In the genomic region with DNA sequence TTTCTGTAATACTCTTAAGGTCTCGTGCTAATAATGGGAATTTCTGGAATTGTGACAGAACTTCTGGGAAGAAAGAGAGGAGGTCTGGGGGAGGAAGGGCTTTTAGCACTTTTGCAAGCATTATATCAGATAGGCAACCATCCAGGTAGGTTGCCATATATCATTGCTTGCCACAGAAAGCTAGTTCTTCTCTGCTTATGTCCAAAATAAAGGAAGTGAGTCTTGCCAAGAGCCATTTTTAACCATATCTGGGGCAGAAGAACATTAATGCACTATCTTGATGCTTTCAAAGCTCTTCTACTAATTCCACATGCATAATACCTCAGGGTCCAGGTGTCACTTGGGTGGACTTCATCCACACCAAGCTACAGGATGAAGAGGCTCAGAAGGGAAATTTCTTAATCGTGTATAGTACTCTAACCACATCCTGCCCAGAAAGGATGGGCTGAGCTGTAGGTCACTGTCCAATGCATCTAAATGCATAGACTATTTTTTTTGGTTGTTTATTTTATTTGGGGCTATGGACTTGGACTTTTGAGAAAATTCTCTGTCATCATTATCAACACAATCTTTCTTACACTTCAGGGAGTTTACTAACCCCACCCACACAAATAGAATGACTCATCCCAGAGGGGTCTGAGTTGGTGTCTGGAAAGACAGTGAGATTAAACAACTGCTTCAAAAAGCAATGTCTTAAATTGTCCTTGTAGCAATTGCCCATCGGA, we compare ENCODE assay signal across 9 cellular contexts.
DNase-seq lines count a peak whose midpoint lies in the region; ATAC-seq and TF ChIP-seq lines count a peak whose summit lies in the region.
"Had no signal": no experiment of that assay in that cellular context is flagged by ENCODE, and none has a peak within 500 bp of the region (broad histone marks: within the 10 kb centered on the region; RNA-seq: fewer than 3 reads in every experiment).

No MANE protein-coding gene starts in this region.

- no peaks in the 10 kb centered on the region for H3K9me2 ChIP-seq in neural cell (ENCODE audit: insufficient read depth, low read length)

- peak overlapping the region; percentile 79 for H3K27ac ChIP-seq in neural cell (ENCODE audit: low read length)
- no peak overlapping the region for H3K27ac ChIP-seq in heart left ventricle
- no peak overlapping the region for H3K27ac ChIP-seq in left ventricle myocardium inferior (replicated peaks)

- no peak overlapping the region for H3K4me2 ChIP-seq in neural cell (ENCODE audit: low read length)

- H3K36me3 ChIP-seq in neural cell (ENCODE audit: insufficient read depth, low read length) (no peaks in the 10 kb centered on the region), heart left ventricle (no peaks in the 10 kb centered on the region), left ventricle myocardium inferior (no peaks in the 10 kb centered on the region)

- ATAC-seq in HG02588 (IDR thresholded peaks at IDR 0.05; ENCODE audit: unreplicated experiment): peak; percentile 44
- ATAC-seq in heart left ventricle: no peak

- no peaks in the 10 kb centered on the region for H3F3A ChIP-seq in neural cell (ENCODE audit: insufficient read depth, low read length, poor library complexity, severe bottlenecking)

- no peak for TF ChIP-seq CTCF in neural cell (IDR thresholded peaks at IDR 0.05; ENCODE audit: poor library complexity, severe bottlenecking)
- no peak for TF ChIP-seq CTCF in heart left ventricle (IDR thresholded peaks at IDR 0.05)
- TF ChIP-seq CTCF in left ventricle myocardium inferior (IDR thresholded peaks at IDR 0.05; ENCODE audit: borderline replicate concordance): no peak

- H3K9ac ChIP-seq in neural cell (ENCODE audit: low read length): peak overlapping the region; percentile 32

- H3K4me3 ChIP-seq in neural cell (ENCODE audit: low read length) (peak overlapping the region; percentile 36), heart left ventricle (no peak overlapping the region), left ventricle myocardium inferior (no peak overlapping the region)

- DNase-seq in activated CD4-positive, alpha-beta T cell treated with anti-CD3 and anti-CD28 coated beads for 4 hours: peak; percentile 59 to 63
- DNase-seq in activated CD4-positive, alpha-beta T cell treated with anti-CD3 and anti-CD28 coated beads, Interleukin-2, amount 50 U/mL, for 48 hours: no peak
- DNase-seq in MV-4-11 (lab: John Stamatoyannopoulos, UW) (peak; percentile 57), mesenteric fat pad (ENCODE audit: low spot score) (no peak), heart left ventricle (no peak), left ventricle myocardium inferior (no peak)
- DNase-seq: activated naive CD8-positive, alpha-beta T cell treated with anti-CD3 and anti-CD28 coated beads, Interleukin-2, amount 10 ng/mL, durations not matched to agents 7 days and 5 days had no signal

- no peak for TF ChIP-seq EP300 in neural cell (conservative IDR thresholded peaks at IDR 0.05; ENCODE audit: poor library complexity, severe bottlenecking)

- H3K4me1 ChIP-seq in heart left ventricle (peaks cover 0 to 24% (median 0%) of the 10 kb centered on the region in 12 donors), left ventricle myocardium inferior (peaks cover 4% of the 10 kb centered on the region)

- WGBS in heart left ventricle, 4 donors: 51 to 71% (median 66%) methylated on average over 3 of the region's 3 CpGs

- H3K27me3 ChIP-seq in neural cell (ENCODE audit: insufficient read depth, low read depth, low read length) (no peaks in the 10 kb centered on the region), heart left ventricle (peaks cover 0 to 3% (median 0%) of the 10 kb centered on the region in 9 donors), left ventricle myocardium inferior (ENCODE audit: low read depth) (peaks cover 25% of the 10 kb centered on the region)

- no peak overlapping the region for H2AFZ ChIP-seq in neural cell (ENCODE audit: low read depth, low read length)

- H3K9me3 ChIP-seq in neural cell (ENCODE audit: low read length) (no peaks in the 10 kb centered on the region), heart left ventricle (no peaks in the 10 kb centered on the region), left ventricle myocardium inferior (replicated peaks) (no peaks in the 10 kb centered on the region)

- H3K79me2 ChIP-seq in neural cell (replicated peaks; ENCODE audit: insufficient read depth, low read length): no peaks in the 10 kb centered on the region

- no peak for TF ChIP-seq RAD21 in neural cell (conservative IDR thresholded peaks at IDR 0.05)

- no peaks in the 10 kb centered on the region for H4K20me1 ChIP-seq in neural cell (ENCODE audit: insufficient read depth)

- TF ChIP-seq POLR2A in heart left ventricle (IDR thresholded peaks at IDR 0.05): no peak

- intact Hi-C loops in heart left ventricle (cut with DNase I) (no loop called here), left ventricle myocardium inferior (cut with micrococcal nuclease) (no loop called here)

TF ChIP-seq in neural cell, 6 proteins besides CTCF, POLR2A, EP300 and RAD21:
- no peak for TF ChIP-seq SMC3 (conservative IDR thresholded peaks at IDR 0.05; ENCODE audit: poor library complexity)
- TF ChIP-seq POLR2AphosphoS5 (IDR thresholded peaks at IDR 0.05): no peak
- TF ChIP-seq, protein P1, sequence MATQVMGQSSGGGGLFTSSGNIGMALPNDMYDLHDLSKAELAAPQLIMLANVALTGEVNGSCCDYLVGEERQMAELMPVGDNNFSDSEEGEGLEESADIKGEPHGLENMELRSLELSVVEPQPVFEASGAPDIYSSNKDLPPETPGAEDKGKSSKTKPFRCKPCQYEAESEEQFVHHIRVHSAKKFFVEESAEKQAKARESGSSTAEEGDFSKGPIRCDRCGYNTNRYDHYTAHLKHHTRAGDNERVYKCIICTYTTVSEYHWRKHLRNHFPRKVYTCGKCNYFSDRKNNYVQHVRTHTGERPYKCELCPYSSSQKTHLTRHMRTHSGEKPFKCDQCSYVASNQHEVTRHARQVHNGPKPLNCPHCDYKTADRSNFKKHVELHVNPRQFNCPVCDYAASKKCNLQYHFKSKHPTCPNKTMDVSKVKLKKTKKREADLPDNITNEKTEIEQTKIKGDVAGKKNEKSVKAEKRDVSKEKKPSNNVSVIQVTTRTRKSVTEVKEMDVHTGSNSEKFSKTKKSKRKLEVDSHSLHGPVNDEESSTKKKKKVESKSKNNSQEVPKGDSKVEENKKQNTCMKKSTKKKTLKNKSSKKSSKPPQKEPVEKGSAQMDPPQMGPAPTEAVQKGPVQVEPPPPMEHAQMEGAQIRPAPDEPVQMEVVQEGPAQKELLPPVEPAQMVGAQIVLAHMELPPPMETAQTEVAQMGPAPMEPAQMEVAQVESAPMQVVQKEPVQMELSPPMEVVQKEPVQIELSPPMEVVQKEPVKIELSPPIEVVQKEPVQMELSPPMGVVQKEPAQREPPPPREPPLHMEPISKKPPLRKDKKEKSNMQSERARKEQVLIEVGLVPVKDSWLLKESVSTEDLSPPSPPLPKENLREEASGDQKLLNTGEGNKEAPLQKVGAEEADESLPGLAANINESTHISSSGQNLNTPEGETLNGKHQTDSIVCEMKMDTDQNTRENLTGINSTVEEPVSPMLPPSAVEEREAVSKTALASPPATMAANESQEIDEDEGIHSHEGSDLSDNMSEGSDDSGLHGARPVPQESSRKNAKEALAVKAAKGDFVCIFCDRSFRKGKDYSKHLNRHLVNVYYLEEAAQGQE (IDR thresholded peaks at IDR 0.05; ENCODE audit: borderline replicate concordance): peak; percentile 80
- TF ChIP-seq TAF1 (IDR thresholded peaks at IDR 0.05; ENCODE audit: low read depth): no peak
TF ChIP-seq in neural cell: peak in this region for 1.

Comparison
In these comparisons a context has a peak if more than half of its experiments do, and no peak if none do; other contexts are left out.
1. DNase-seq: peak in activated CD4-positive, alpha-beta T cell treated with anti-CD3 and anti-CD28 coated beads for 4 hours (2 of 2) and MV-4-11 (single experiment); none in activated CD4-positive, alpha-beta T cell treated with anti-CD3 and anti-CD28 coated beads, Interleukin-2, amount 50 U/mL, for 48 hours (0 of 2), mesenteric fat pad (single experiment), heart left ventricle (0 of 5) and left ventricle myocardium inferior (single experiment).